Comparison of ENCODE assay signal across 8 cellular contexts in genomic region chr2:87453965-87454364, GRCh38.
DNase-seq lines count a peak whose midpoint lies in the region; ATAC-seq and TF ChIP-seq lines count a peak whose summit lies in the region.
"Not testable (repeated sequence)": the region's sequence is repeated elsewhere in the genome, so short reads cannot be mapped to it uniquely, and the experiment has no call there.

No MANE protein-coding gene starts in this region.

- peak; percentile 22 for DNase-seq in AG09319 (ENCODE audit: extremely low read depth, low read depth)
- DNase-seq in HCT116 (ENCODE audit: low read depth, low spot score); Right ventricle myocardium superior; thoracic aorta (ENCODE audit: low spot score): not testable (repeated sequence)
- peak; percentile 61 for DNase-seq in PC-3
- DNase-seq in choroid plexus epithelial cell (ENCODE audit: low read depth): peak; percentile 11
- peak; percentile 48 for DNase-seq in myocyte (ENCODE audit: low read depth)

- H3K27ac ChIP-seq in HCT116 (ENCODE audit: low read depth, low read length) (peak overlapping the region; percentile 53; the same call in 1 of the 2 replicates), PC-3 (ENCODE audit: low read length) (peak overlapping the region; percentile 66), thoracic aorta (peak overlapping the region; percentile 65 to 76)

- H3F3A ChIP-seq in PC-3 (ENCODE audit: low read length, unreplicated experiment): not testable (repeated sequence)

- TF ChIP-seq CTCF in AG09319 (IDR thresholded peaks at IDR 0.05; ENCODE audit: low read depth, low read length); HCT116 (IDR thresholded peaks at IDR 0.05 in 2 of 3, conservative IDR thresholded peaks at IDR 0.05 in 1 of 3; ENCODE audit: borderline replicate concordance in 1 of 3, insufficient read depth in 1 of 3, low read depth in 2 of 3, low read length in 2 of 3); PC-3 (conservative IDR thresholded peaks at IDR 0.05; ENCODE audit: low read depth, low read length); choroid plexus epithelial cell (conservative IDR thresholded peaks at IDR 0.05; ENCODE audit: low read depth, low read length); thoracic aorta (IDR thresholded peaks at IDR 0.05): not testable (repeated sequence)

- H2AFZ ChIP-seq in HCT116 (ENCODE audit: low read depth, low read length, poor library complexity, severe bottlenecking); PC-3 (ENCODE audit: low read length): not testable (repeated sequence)

- not testable (repeated sequence) for H3K9me3 Mint-ChIP-seq in activated naive CD4-positive, alpha-beta T cell treated with anti-CD3 and anti-CD28 coated beads, Interleukin-2, amount 50 U/mL, for 24 hours

- RAD21 ChIA-PET in HCT116 (lab: Charles Lee; ENCODE audit: low non-redundant PET in 1 of 2, low total read pairs in 2 of 2, uncharacterized antibody in 2 of 2, unreplicated experiment in 2 of 2): not testable (repeated sequence)

- H3K79me2 ChIP-seq in HCT116 (ENCODE audit: insufficient read depth, low read length): not testable (repeated sequence)
- H3K79me2 ChIP-seq in PC-3 (ENCODE audit: low read length): peaks cover 24% of the 10 kb centered on the region

- ATAC-seq in HCT116; thoracic aorta (ENCODE audit: insufficient number of reproducible peaks, low FRiP score, low read depth): not testable (repeated sequence)
- peak; percentile 37 for ATAC-seq in PC-3
- ATAC-seq in Right ventricle myocardium superior (ENCODE audit: poor library complexity): peak; percentile 45

- CTCF ChIA-PET in HCT116 (lab: Charles Lee); PC-3 (lab: Charles Lee): not testable (repeated sequence)

- H3K9me2 ChIP-seq in HCT116 (ENCODE audit: insufficient read depth); PC-3 (replicated peaks; ENCODE audit: low read length): not testable (repeated sequence)

- not testable (repeated sequence) for TF ChIP-seq RAD21 in HCT116 (IDR thresholded peaks at IDR 0.05; ENCODE audit: low read depth)

- TF ChIP-seq POLR2A in HCT116 (IDR thresholded peaks at IDR 0.05; ENCODE audit: borderline replicate concordance, extremely low read depth, insufficient read depth, insufficient read length): not testable (repeated sequence)

- BruUV-seq in HCT116 (replicated peaks; lab: Mats Ljungman, UMichigan); PC-3 (replicated peaks; lab: Mats Ljungman, UMichigan): not testable (repeated sequence)

- H3K27me3 Mint-ChIP-seq in activated naive CD4-positive, alpha-beta T cell treated with anti-CD3 and anti-CD28 coated beads, Interleukin-2, amount 50 U/mL, for 24 hours: not testable (repeated sequence)

- peak overlapping the region; percentile 55 for H3K27ac Mint-ChIP-seq in activated naive CD4-positive, alpha-beta T cell treated with anti-CD3 and anti-CD28 coated beads, Interleukin-2, amount 50 U/mL, for 24 hours

- not testable (repeated sequence) for H3K9ac ChIP-seq in HCT116 (ENCODE audit: low read length); PC-3 (ENCODE audit: low read length)

- H3K4me1 ChIP-seq in HCT116 (ENCODE audit: control insufficient read depth in 1 of 2, insufficient read depth in 2 of 2, low read length in 2 of 2) (peaks cover 8 to 29% of the 10 kb centered on the region in 2 experiments; a peak in 3 of 4 replicates), PC-3 (ENCODE audit: insufficient read depth, low read length) (peaks cover 20% of the 10 kb centered on the region), thoracic aorta (ENCODE audit: control insufficient read depth in 1 of 2, low read depth in 2 of 2) (peaks cover 13 to 22% of the 10 kb centered on the region in 2 donors)

- peaks cover 25% of the 10 kb centered on the region for H3K4me1 Mint-ChIP-seq in activated naive CD4-positive, alpha-beta T cell treated with anti-CD3 and anti-CD28 coated beads, Interleukin-2, amount 50 U/mL, for 24 hours

- H3K4me3 Mint-ChIP-seq in activated naive CD4-positive, alpha-beta T cell treated with anti-CD3 and anti-CD28 coated beads, Interleukin-2, amount 50 U/mL, for 24 hours: peak overlapping the region; percentile 11

- not testable (repeated sequence) for H4K20me1 ChIP-seq in HCT116 (ENCODE audit: insufficient read depth); PC-3 (ENCODE audit: low read length)

- H3K27me3 ChIP-seq in HCT116 (ENCODE audit: insufficient read depth, low read length); PC-3 (ENCODE audit: low read length); thoracic aorta (replicated peaks; ENCODE audit: insufficient read depth): not testable (repeated sequence)

- intact Hi-C loops in HCT116 (cut with micrococcal nuclease); PC-3 (cut with micrococcal nuclease); Right ventricle myocardium superior (cut with DNase I): not testable (repeated sequence)

- H3K4me2 ChIP-seq in HCT116 (ENCODE audit: low read length) (peak overlapping the region; percentile 42; the same call in 1 of the 2 replicates), PC-3 (ENCODE audit: low read length) (peak overlapping the region; percentile 49)

- H3K9me3 ChIP-seq in HCT116 (ENCODE audit: control insufficient read depth in 1 of 2, insufficient read depth in 1 of 2, low read depth in 1 of 2, low read length in 2 of 2); PC-3 (ENCODE audit: low read length); thoracic aorta: not testable (repeated sequence)

- H3K4me3 ChIP-seq in HCT116 (replicated peaks in 1 of 2; ENCODE audit: low read depth in 1 of 2, low read length in 2 of 2); PC-3 (ENCODE audit: low read length); choroid plexus epithelial cell (ENCODE audit: low read depth, low read length); thoracic aorta: not testable (repeated sequence)

- POLR2A ChIA-PET in HCT116 (lab: Charles Lee); PC-3 (lab: Charles Lee; ENCODE audit: unreplicated experiment): not testable (repeated sequence)

- H3K36me3 ChIP-seq in HCT116 (ENCODE audit: control insufficient read depth in 1 of 2, insufficient read depth in 2 of 2, low read length in 2 of 2); PC-3 (ENCODE audit: low read depth, low read length); thoracic aorta: not testable (repeated sequence)

- not testable (repeated sequence) for H3K36me3 Mint-ChIP-seq in activated naive CD4-positive, alpha-beta T cell treated with anti-CD3 and anti-CD28 coated beads, Interleukin-2, amount 50 U/mL, for 24 hours
